ENCODE assay signal across 1 cellular context in the genomic region with DNA sequence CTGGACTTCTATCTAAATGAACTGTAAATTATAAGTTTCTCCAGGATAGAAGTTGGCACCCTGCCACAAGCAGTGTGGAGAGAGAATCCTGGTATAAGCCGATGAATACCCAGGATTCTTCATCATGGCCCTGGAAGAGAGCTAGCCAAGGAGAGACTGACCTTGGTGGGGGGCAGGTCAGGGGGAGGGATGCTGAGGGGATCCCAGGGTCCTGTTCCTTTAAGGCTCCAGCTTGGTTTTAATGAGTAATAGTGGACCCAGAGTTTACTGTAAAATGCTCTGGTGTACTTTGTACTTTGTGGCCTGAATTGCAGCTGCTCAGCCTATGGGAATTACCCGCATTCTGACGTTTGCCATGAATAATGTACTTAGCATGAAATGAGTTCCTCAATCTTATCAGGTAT.
TF ChIP-seq lines count a peak whose summit lies in the region.

No MANE protein-coding gene starts in this region.

TF ChIP-seq in HepG2, 621 proteins besides CTCF, POLR2A, EP300 and RAD21 (continued from another document):
- TF ChIP-seq FUBP1 (CRISPR knock-in tag; IDR thresholded peaks at IDR 0.05; ENCODE audit: borderline replicate concordance) = no peak
- TF ChIP-seq MAZ (IDR thresholded peaks at IDR 0.05; ENCODE audit: borderline replicate concordance, low read depth, low read length) = no peak
- TF ChIP-seq MAZ (CRISPR knock-in tag; IDR thresholded peaks at IDR 0.05; ENCODE audit: low read depth) = no peak
- no peak for TF ChIP-seq ZNF317 (CRISPR knock-in tag; IDR thresholded peaks at IDR 0.05)
- TF ChIP-seq ZBTB14 (CRISPR knock-in tag; IDR thresholded peaks at IDR 0.05) = no peak
- TF ChIP-seq IRX3 (CRISPR knock-in tag; IDR thresholded peaks at IDR 0.05; ENCODE audit: borderline replicate concordance, low read depth) = no peak
- TF ChIP-seq JUND (CRISPR knock-in tag; IDR thresholded peaks at IDR 0.05) = no peak
- no peak for TF ChIP-seq ZNF619 (CRISPR knock-in tag; IDR thresholded peaks at IDR 0.05)
- TF ChIP-seq LCORL (IDR thresholded peaks at IDR 0.05) = 0 out of 2 replicates have a peak, but pooled peaks have one; percentile 13
- TF ChIP-seq LCORL (CRISPR knock-in tag; IDR thresholded peaks at IDR 0.05) = no peak
- TF ChIP-seq XRCC5 (optimal IDR thresholded peaks at IDR 0.05; ENCODE audit: low read length) = no peak
- no peak for TF ChIP-seq DPF2 (CRISPR knock-in tag; IDR thresholded peaks at IDR 0.05; ENCODE audit: borderline replicate concordance, low read depth)
